8 cellular contexts compared by ENCODE assay signal in the genomic region with DNA sequence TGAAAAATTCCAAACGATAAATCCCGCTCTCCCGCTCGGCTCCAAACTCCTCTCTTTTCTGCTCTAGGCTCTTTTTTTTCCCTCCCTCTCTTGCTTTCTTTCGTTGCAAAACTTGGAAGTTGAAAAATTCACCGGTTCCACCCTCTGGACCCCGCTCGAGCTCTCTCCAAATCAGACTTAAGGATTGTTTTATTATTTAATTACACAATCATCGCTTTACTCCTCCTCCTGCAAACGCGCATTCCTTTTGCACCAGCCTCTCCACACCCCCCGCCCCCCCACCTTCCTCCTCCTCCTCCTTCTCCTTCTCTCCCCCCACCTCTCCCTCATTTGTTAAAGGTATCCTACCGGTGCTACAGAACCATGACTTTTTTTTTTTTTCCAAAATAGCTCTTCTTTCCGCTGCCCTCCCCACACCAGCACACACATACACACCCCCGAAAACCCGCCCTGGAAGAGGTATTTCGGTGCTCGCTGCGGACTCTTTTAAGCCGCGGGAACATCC. TPM values are rescaled to one million over a fixed set of nuclear protein-coding genes. Genes with fewer than 3 reads are reported as not detected.
A peak's percentile ranks its signal among the peaks of the same experiment; 100 is the strongest.
DNase-seq lines count a peak whose midpoint lies in the region; ATAC-seq, FAIRE-seq and TF ChIP-seq lines count a peak whose summit lies in the region.

No MANE protein-coding gene starts in this region.

- TF ChIP-seq CTCF in fibroblast of the aortic adventitia (IDR thresholded peaks at IDR 0.05; ENCODE audit: insufficient read depth, low read length) = no peak

- no peak for ATAC-seq in natural killer cell treated with Interleukin-12 subunit alpha and Interleukin-12 subunit beta and Interleukin-15 and Interleukin-18, amount 100 ng/mL, for 72 hours
- ATAC-seq in HG02571 (IDR thresholded peaks at IDR 0.05; ENCODE audit: unreplicated experiment) = no peak

- TF ChIP-seq POLR2A in GM12892 (IDR thresholded peaks at IDR 0.05; ENCODE audit: low read depth, low read length) = no peak

- intact Hi-C loops in activated naive CD4-positive, alpha-beta T cell treated with anti-CD3 and anti-CD28 coated beads for 36 hours (cut with micrococcal nuclease) = loop anchor here (1.0 kb wide), 1 partner anchor 8 kb away; no protein-coding TSS in a partner anchor
- intact Hi-C loops in activated CD4-positive, alpha-beta memory T cell treated with anti-CD3 and anti-CD28 coated beads for 36 hours (cut with micrococcal nuclease) = loop anchor here (1.0 to 2.0 kb wide), 2 partner anchors 8 to 32 kb away; no protein-coding TSS in a partner anchor

- FAIRE-seq in GM12892 (lab: Jason Lieb, UNC) = no peak

- H3K4me3 Mint-ChIP-seq in activated naive CD4-positive, alpha-beta T cell treated with anti-CD3 and anti-CD28 coated beads for 36 hours = peak overlapping the region; percentile 72
- H3K4me3 Mint-ChIP-seq in activated CD4-positive, alpha-beta memory T cell treated with anti-CD3 and anti-CD28 coated beads for 36 hours = peak overlapping the region; percentile 70
- peak overlapping the region; percentile 87 for H3K4me3 Mint-ChIP-seq in natural killer cell treated with Interleukin-12 subunit alpha and Interleukin-12 subunit beta and Interleukin-15 and Interleukin-18, amount 100 ng/mL, for 72 hours

- DNase-seq in activated naive CD4-positive, alpha-beta T cell treated with anti-CD3 and anti-CD28 coated beads for 36 hours = no peak
- DNase-seq in activated naive CD4-positive, alpha-beta T cell treated with anti-CD3 and anti-CD28 coated beads, Interleukin-2, amount 50 U/mL, for 16 hours = no peak
- DNase-seq in NCI-H1694 (lab: John Stamatoyannopoulos, UW) = peak; percentile 88
- DNase-seq in activated CD4-positive, alpha-beta memory T cell treated with anti-CD3 and anti-CD28 coated beads for 36 hours = no peak
- DNase-seq in fibroblast of the aortic adventitia (ENCODE audit: low read depth) = peak; percentile 96
- DNase-seq in natural killer cell treated with Interleukin-12 subunit alpha and Interleukin-12 subunit beta and Interleukin-15 and Interleukin-18, amount 100 ng/mL, for 72 hours (ENCODE audit: low spot score) = no peak
- DNase-seq in GM12892 (ENCODE audit: insufficient read length) = no peak

- H3K36me3 Mint-ChIP-seq in activated naive CD4-positive, alpha-beta T cell treated with anti-CD3 and anti-CD28 coated beads for 36 hours (ENCODE audit: low read depth) = peaks cover 1% of the 10 kb centered on the region
- H3K36me3 Mint-ChIP-seq in activated CD4-positive, alpha-beta memory T cell treated with anti-CD3 and anti-CD28 coated beads for 36 hours = peaks cover 7% of the 10 kb centered on the region
- H3K36me3 Mint-ChIP-seq in natural killer cell treated with Interleukin-12 subunit alpha and Interleukin-12 subunit beta and Interleukin-15 and Interleukin-18, amount 100 ng/mL, for 72 hours = peaks cover 5% of the 10 kb centered on the region

- no peak overlapping the region for H3K27ac Mint-ChIP-seq in activated naive CD4-positive, alpha-beta T cell treated with anti-CD3 and anti-CD28 coated beads for 36 hours
- H3K27ac Mint-ChIP-seq in activated CD4-positive, alpha-beta memory T cell treated with anti-CD3 and anti-CD28 coated beads for 36 hours = no peak overlapping the region
- H3K27ac Mint-ChIP-seq in natural killer cell treated with Interleukin-12 subunit alpha and Interleukin-12 subunit beta and Interleukin-15 and Interleukin-18, amount 100 ng/mL, for 72 hours = no peak overlapping the region

- CTCF ChIA-PET in activated naive CD4-positive, alpha-beta T cell treated with anti-CD3 and anti-CD28 coated beads for 36 hours (lab: Charles Lee) = no interaction called here
- CTCF ChIA-PET in activated CD4-positive, alpha-beta memory T cell treated with anti-CD3 and anti-CD28 coated beads for 36 hours (lab: Charles Lee) = no interaction called here

- POLR2A ChIA-PET in activated CD4-positive, alpha-beta memory T cell treated with anti-CD3 and anti-CD28 coated beads for 36 hours (lab: Charles Lee) = no interaction called here

- peaks cover 16% of the 10 kb centered on the region for H3K4me1 Mint-ChIP-seq in activated naive CD4-positive, alpha-beta T cell treated with anti-CD3 and anti-CD28 coated beads for 36 hours (ENCODE audit: low read depth)
- peaks cover 17% of the 10 kb centered on the region for H3K4me1 Mint-ChIP-seq in activated CD4-positive, alpha-beta memory T cell treated with anti-CD3 and anti-CD28 coated beads for 36 hours (ENCODE audit: low read depth)
- peaks cover 19 to 21% of the 10 kb centered on the region in 2 donors for H3K4me1 Mint-ChIP-seq in natural killer cell treated with Interleukin-12 subunit alpha and Interleukin-12 subunit beta and Interleukin-15 and Interleukin-18, amount 100 ng/mL, for 72 hours (ENCODE audit: low read depth in 2 of 2)

- H3K4me3 ChIP-seq in fibroblast of the aortic adventitia (ENCODE audit: low read depth, low read length) = peak overlapping the region; percentile 94

- peaks cover 53% of the 10 kb centered on the region for H3K27me3 Mint-ChIP-seq in activated naive CD4-positive, alpha-beta T cell treated with anti-CD3 and anti-CD28 coated beads for 36 hours (ENCODE audit: low read depth)
- H3K27me3 Mint-ChIP-seq in activated CD4-positive, alpha-beta memory T cell treated with anti-CD3 and anti-CD28 coated beads for 36 hours = peaks cover 53% of the 10 kb centered on the region
- H3K27me3 Mint-ChIP-seq in natural killer cell treated with Interleukin-12 subunit alpha and Interleukin-12 subunit beta and Interleukin-15 and Interleukin-18, amount 100 ng/mL, for 72 hours = peaks cover 45 to 69% of the 10 kb centered on the region in 2 donors

- H3K9me3 Mint-ChIP-seq in activated naive CD4-positive, alpha-beta T cell treated with anti-CD3 and anti-CD28 coated beads for 36 hours = no peaks in the 10 kb centered on the region
- H3K9me3 Mint-ChIP-seq in activated CD4-positive, alpha-beta memory T cell treated with anti-CD3 and anti-CD28 coated beads for 36 hours = no peaks in the 10 kb centered on the region
- H3K9me3 Mint-ChIP-seq in natural killer cell treated with Interleukin-12 subunit alpha and Interleukin-12 subunit beta and Interleukin-15 and Interleukin-18, amount 100 ng/mL, for 72 hours = no peaks in the 10 kb centered on the region

RNA-seq across cellular contexts. Expression of a gene that starts 0.5 kb away (rescaled TPM):
- not detected for total RNA-seq in activated naive CD4-positive, alpha-beta T cell treated with anti-CD3 and anti-CD28 coated beads for 36 hours
- total RNA-seq in activated CD4-positive, alpha-beta memory T cell treated with anti-CD3 and anti-CD28 coated beads for 36 hours = not detected
- 107 and 111 TPM in 2 replicates for total RNA-seq in fibroblast of the aortic adventitia (ENCODE audit: low replicate concordance)
- total RNA-seq in natural killer cell treated with Interleukin-12 subunit alpha and Interleukin-12 subunit beta and Interleukin-15 and Interleukin-18, amount 100 ng/mL, for 72 hours = not detected
- not detected for polyA plus RNA-seq in GM12892 (2012; ENCODE audit: missing spikeins)

Comparison
In these comparisons a context has a peak if more than half of its experiments do, and no peak if none do; other contexts are left out.
1. DNase-seq: peak in NCI-H1694 (single experiment) and fibroblast of the aortic adventitia (single experiment); none in activated naive CD4-positive, alpha-beta T cell treated with anti-CD3 and anti-CD28 coated beads for 36 hours (single experiment), activated naive CD4-positive, alpha-beta T cell treated with anti-CD3 and anti-CD28 coated beads, Interleukin-2, amount 50 U/mL, for 16 hours (single experiment), activated CD4-positive, alpha-beta memory T cell treated with anti-CD3 and anti-CD28 coated beads for 36 hours (single experiment), natural killer cell treated with Interleukin-12 subunit alpha and Interleukin-12 subunit beta and Interleukin-15 and Interleukin-18, amount 100 ng/mL, for 72 hours (single experiment) and GM12892 (single experiment).
2. RNA of a gene that starts 0.5 kb away (total RNA-seq): 107 to 111 TPM in fibroblast of the aortic adventitia; not detected in activated CD4-positive, alpha-beta memory T cell treated with anti-CD3 and anti-CD28 coated beads for 36 hours, not detected in activated naive CD4-positive, alpha-beta T cell treated with anti-CD3 and anti-CD28 coated beads for 36 hours and not detected in natural killer cell treated with Interleukin-12 subunit alpha and Interleukin-12 subunit beta and Interleukin-15 and Interleukin-18, amount 100 ng/mL, for 72 hours; every median in the first group is over 10 times any median in the second.
3. Peak in every context shown above with its lines, with median percentiles within 50 percentile points of each other: H3K4me3 Mint-ChIP-seq.